ENCODE assay signal across 1 cellular context in genomic region chrX:24661292-24661691, GRCh38.
TF ChIP-seq lines count a peak whose summit lies in the region.

No MANE protein-coding gene starts in this region.

TF ChIP-seq in A549, 52 proteins besides CTCF, POLR2A, EP300 and RAD21 (continued from another document):
- TF ChIP-seq EHMT2 (IDR thresholded peaks at IDR 0.05; ENCODE audit: low read depth), result no peak
